8 cellular contexts compared by ENCODE assay signal in genomic region chr10:122980209-122981065, GRCh38. TPM values are rescaled to one million over a fixed set of nuclear protein-coding genes. Genes with fewer than 3 reads are reported as not detected.
DNase-seq lines count a peak whose midpoint lies in the region; ATAC-seq and TF ChIP-seq lines count a peak whose summit lies in the region.

Gene PSTK (plus strand): TSS chr10:122980401. CDS start chr10:122980480, 79 bp downstream.

- H3K9me3 ChIP-seq in suprapubic skin, result no peaks in the 10 kb centered on the region

- 2% methylated on average over 29 of the region's 73 CpGs for WGBS in suprapubic skin

- peak; percentile 89 for TF ChIP-seq CTCF in GM10266 (IDR thresholded peaks at IDR 0.05; ENCODE audit: control insufficient read depth, insufficient read depth, low read depth, missing control alignments)
- TF ChIP-seq CTCF in suprapubic skin (IDR thresholded peaks at IDR 0.05), result peak; percentile 82 to 99

- H3K27me3 ChIP-seq in suprapubic skin, result no peaks in the 10 kb centered on the region

- TF ChIP-seq EP300 in suprapubic skin (IDR thresholded peaks at IDR 0.05), result no peak

- peak; percentile 95 for DNase-seq in GM10266 (ENCODE audit: extremely low spot score)
- DNase-seq in NAMALWA (ENCODE audit: low spot score), result peak; percentile 92
- DNase-seq in SK-MEL-5 (ENCODE audit: low read depth, low spot score), result peak; percentile 88
- DNase-seq in activated naive CD4-positive, alpha-beta T cell treated with anti-CD3 and anti-CD28 coated beads, Interleukin-2, amount 50 U/mL, for 16 hours, result peak; percentile 86
- DNase-seq in globus pallidus (ENCODE audit: low spot score), result peak; percentile 91
- DNase-seq in nucleus accumbens (lab: John Stamatoyannopoulos, UW), result peak; percentile 39 to 100 (median 91)
- DNase-seq in suprapubic skin (ENCODE audit: low spot score in 2 of 2), result peak; percentile 91 to 93

- TF ChIP-seq POLR2A in suprapubic skin (IDR thresholded peaks at IDR 0.05), result peak in 1 of 2 donors; percentile 15

- peak within 1 kb of the TSS; percentile 98 for H3K27ac ChIP-seq in suprapubic skin

- peak; percentile 93 for ATAC-seq in HG02571 (IDR thresholded peaks at IDR 0.05; ENCODE audit: unreplicated experiment)

- no peaks in the 10 kb centered on the region for H3K36me3 ChIP-seq in suprapubic skin

- H3K4me1 ChIP-seq in suprapubic skin, result peaks cover 15% of the 10 kb centered on the region

- in situ Hi-C loops in SK-MEL-5 (cut with HindIII; ENCODE audit: low pct_unique_long_range_greater_than_20kb, low sequenced_read_pairs), result no loop called here

- H3K4me3 ChIP-seq in suprapubic skin, result peak within 1 kb of the TSS; percentile 77

RNA-seq across cellular contexts. Expression of gene PSTK, which starts in this region (rescaled TPM):
- 5.0 and 9.8 TPM in 2 replicates for total RNA-seq in SK-MEL-5 (2014; rRNA removed; shearing (Covaris generic))
- polyA plus RNA-seq in SK-MEL-5 (2015; cell fraction: cytosol; rRNA removed), result 3.3 and 4.7 TPM in 2 replicates
- 10.3 and 19.0 TPM in 2 replicates for polyA plus RNA-seq in SK-MEL-5 (2015; cell fraction: nucleus; rRNA removed)
- 1 to 10 TPM; 3.4 to 7.9 (median 5.7) TPM for total RNA-seq in suprapubic skin

Comparison
In these comparisons a context has a peak if more than half of its experiments do, and no peak if none do; other contexts are left out.
1. Peak in every context shown above with its lines: DNase-seq, ATAC-seq, H3K4me3 ChIP-seq and H3K27ac ChIP-seq.